Comparison of ENCODE assay signal across 1 cellular context in the genomic region with DNA sequence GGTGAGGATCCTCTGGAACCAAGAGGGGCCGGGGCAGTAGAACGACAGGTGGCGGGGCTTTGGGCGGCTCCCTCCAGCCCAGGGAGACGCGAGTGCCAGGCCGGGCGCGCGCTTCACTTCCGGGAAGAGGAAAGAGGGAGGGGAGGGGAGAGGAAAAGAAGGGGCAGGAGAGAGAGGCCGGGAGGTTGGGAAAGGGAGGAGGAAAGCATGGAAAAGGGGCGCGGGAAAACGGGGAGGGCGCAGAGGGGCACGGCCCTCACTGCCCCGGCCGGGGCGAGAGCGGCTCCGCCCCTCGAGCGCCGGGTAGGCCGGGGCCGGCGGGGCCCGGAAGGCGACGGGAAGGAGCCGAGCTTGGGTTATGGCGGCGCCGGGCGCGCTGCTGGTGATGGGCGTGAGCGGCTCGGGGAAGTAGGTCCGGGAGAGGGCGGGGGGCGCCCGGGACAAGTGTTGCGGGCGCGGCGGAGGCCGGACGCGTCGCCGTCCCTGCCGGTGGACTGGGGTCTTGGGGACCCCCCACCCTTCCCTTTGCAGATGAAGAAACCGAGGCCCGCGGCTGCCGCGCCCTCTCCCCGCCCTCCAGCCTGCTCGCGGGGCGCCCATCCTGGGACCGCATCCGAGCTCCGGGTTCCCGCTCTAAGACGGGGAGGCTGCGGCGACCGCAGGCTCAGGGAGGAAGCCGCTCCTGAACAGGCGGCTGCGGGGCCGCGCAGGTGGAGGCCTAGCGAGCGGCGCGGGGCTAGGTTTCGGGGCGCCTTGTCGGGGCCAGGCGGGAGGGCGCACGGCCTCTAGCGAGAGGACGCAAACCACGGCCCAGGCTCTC.
TF ChIP-seq lines count a peak whose summit lies in the region.

A gene (plus strand): TSS at position 330 of the 820 bp plus-strand sequence. CDS start 29 bp downstream, at position 359.

TF ChIP-seq in HepG2, 621 proteins besides CTCF, POLR2A, EP300 and RAD21 (continued from another document and continues in another):
- TF ChIP-seq, protein P1, sequence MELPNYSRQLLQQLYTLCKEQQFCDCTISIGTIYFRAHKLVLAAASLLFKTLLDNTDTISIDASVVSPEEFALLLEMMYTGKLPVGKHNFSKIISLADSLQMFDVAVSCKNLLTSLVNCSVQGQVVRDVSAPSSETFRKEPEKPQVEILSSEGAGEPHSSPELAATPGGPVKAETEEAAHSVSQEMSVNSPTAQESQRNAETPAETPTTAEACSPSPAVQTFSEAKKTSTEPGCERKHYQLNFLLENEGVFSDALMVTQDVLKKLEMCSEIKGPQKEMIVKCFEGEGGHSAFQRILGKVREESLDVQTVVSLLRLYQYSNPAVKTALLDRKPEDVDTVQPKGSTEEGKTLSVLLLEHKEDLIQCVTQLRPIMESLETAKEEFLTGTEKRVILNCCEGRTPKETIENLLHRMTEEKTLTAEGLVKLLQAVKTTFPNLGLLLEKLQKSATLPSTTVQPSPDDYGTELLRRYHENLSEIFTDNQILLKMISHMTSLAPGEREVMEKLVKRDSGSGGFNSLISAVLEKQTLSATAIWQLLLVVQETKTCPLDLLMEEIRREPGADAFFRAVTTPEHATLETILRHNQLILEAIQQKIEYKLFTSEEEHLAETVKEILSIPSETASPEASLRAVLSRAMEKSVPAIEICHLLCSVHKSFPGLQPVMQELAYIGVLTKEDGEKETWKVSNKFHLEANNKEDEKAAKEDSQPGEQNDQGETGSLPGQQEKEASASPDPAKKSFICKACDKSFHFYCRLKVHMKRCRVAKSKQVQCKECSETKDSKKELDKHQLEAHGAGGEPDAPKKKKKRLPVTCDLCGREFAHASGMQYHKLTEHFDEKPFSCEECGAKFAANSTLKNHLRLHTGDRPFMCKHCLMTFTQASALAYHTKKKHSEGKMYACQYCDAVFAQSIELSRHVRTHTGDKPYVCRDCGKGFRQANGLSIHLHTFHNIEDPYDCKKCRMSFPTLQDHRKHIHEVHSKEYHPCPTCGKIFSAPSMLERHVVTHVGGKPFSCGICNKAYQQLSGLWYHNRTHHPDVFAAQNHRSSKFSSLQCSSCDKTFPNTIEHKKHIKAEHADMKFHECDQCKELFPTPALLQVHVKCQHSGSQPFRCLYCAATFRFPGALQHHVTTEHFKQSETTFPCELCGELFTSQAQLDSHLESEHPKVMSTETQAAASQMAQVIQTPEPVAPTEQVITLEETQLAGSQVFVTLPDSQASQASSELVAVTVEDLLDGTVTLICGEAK (IDR thresholded peaks at IDR 0.05): no peak
- TF ChIP-seq, protein P1 (CRISPR knock-in tag; IDR thresholded peaks at IDR 0.05): peak; percentile 72
- TF ChIP-seq RFX1 (IDR thresholded peaks at IDR 0.05) (no peak), ZNF878 (CRISPR knock-in tag; IDR thresholded peaks at IDR 0.05) (no peak; the same call in 1 of the 2 replicates), FOXA1 (IDR thresholded peaks at IDR 0.05) (no peak), FOXA1 (CRISPR knock-in tag; IDR thresholded peaks at IDR 0.05) (no peak), ZNF567 (CRISPR knock-in tag; IDR thresholded peaks at IDR 0.05; ENCODE audit: borderline replicate concordance) (no peak), KLF11 (CRISPR knock-in tag; IDR thresholded peaks at IDR 0.05) (no peak), CC2D1A (CRISPR knock-in tag; IDR thresholded peaks at IDR 0.05) (no peak), SP140L (CRISPR knock-in tag; IDR thresholded peaks at IDR 0.05; ENCODE audit: borderline replicate concordance) (no peak), ZNF33B (CRISPR knock-in tag; IDR thresholded peaks at IDR 0.05) (peak; percentile 25; the same call in 1 of the 2 replicates), SNAPC2 (CRISPR knock-in tag; IDR thresholded peaks at IDR 0.05) (no peak), RBM39 (IDR thresholded peaks at IDR 0.05; ENCODE audit: low read depth, low read length, poor library complexity, severe bottlenecking) (no peak), MBNL3 (CRISPR knock-in tag; conservative IDR thresholded peaks at IDR 0.05) (no peak), ERF (CRISPR knock-in tag; IDR thresholded peaks at IDR 0.05) (no peak), TRIM24 (CRISPR knock-in tag; IDR thresholded peaks at IDR 0.05) (no peak), ZFYVE20 (CRISPR knock-in tag; IDR thresholded peaks at IDR 0.05; ENCODE audit: borderline replicate concordance, low read depth) (no peak)
- TF ChIP-seq, protein P2, sequence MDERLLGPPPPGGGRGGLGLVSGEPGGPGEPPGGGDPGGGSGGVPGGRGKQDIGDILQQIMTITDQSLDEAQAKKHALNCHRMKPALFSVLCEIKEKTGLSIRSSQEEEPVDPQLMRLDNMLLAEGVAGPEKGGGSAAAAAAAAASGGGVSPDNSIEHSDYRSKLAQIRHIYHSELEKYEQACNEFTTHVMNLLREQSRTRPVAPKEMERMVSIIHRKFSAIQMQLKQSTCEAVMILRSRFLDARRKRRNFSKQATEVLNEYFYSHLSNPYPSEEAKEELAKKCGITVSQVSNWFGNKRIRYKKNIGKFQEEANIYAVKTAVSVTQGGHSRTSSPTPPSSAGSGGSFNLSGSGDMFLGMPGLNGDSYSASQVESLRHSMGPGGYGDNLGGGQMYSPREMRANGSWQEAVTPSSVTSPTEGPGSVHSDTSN (CRISPR knock-in tag; IDR thresholded peaks at IDR 0.05): no peak
- TF ChIP-seq, protein P3, sequence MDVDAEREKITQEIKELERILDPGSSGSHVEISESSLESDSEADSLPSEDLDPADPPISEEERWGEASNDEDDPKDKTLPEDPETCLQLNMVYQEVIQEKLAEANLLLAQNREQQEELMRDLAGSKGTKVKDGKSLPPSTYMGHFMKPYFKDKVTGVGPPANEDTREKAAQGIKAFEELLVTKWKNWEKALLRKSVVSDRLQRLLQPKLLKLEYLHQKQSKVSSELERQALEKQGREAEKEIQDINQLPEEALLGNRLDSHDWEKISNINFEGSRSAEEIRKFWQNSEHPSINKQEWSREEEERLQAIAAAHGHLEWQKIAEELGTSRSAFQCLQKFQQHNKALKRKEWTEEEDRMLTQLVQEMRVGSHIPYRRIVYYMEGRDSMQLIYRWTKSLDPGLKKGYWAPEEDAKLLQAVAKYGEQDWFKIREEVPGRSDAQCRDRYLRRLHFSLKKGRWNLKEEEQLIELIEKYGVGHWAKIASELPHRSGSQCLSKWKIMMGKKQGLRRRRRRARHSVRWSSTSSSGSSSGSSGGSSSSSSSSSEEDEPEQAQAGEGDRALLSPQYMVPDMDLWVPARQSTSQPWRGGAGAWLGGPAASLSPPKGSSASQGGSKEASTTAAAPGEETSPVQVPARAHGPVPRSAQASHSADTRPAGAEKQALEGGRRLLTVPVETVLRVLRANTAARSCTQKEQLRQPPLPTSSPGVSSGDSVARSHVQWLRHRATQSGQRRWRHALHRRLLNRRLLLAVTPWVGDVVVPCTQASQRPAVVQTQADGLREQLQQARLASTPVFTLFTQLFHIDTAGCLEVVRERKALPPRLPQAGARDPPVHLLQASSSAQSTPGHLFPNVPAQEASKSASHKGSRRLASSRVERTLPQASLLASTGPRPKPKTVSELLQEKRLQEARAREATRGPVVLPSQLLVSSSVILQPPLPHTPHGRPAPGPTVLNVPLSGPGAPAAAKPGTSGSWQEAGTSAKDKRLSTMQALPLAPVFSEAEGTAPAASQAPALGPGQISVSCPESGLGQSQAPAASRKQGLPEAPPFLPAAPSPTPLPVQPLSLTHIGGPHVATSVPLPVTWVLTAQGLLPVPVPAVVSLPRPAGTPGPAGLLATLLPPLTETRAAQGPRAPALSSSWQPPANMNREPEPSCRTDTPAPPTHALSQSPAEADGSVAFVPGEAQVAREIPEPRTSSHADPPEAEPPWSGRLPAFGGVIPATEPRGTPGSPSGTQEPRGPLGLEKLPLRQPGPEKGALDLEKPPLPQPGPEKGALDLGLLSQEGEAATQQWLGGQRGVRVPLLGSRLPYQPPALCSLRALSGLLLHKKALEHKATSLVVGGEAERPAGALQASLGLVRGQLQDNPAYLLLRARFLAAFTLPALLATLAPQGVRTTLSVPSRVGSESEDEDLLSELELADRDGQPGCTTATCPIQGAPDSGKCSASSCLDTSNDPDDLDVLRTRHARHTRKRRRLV (CRISPR knock-in tag; IDR thresholded peaks at IDR 0.05): 0 out of 2 replicates have a peak, but pooled peaks have one; percentile 28
- TF ChIP-seq, protein P4, sequence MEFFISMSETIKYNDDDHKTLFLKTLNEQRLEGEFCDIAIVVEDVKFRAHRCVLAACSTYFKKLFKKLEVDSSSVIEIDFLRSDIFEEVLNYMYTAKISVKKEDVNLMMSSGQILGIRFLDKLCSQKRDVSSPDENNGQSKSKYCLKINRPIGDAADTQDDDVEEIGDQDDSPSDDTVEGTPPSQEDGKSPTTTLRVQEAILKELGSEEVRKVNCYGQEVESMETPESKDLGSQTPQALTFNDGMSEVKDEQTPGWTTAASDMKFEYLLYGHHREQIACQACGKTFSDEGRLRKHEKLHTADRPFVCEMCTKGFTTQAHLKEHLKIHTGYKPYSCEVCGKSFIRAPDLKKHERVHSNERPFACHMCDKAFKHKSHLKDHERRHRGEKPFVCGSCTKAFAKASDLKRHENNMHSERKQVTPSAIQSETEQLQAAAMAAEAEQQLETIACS (CRISPR knock-in tag; IDR thresholded peaks at IDR 0.05): peak; percentile 70
- TF ChIP-seq, protein P5, sequence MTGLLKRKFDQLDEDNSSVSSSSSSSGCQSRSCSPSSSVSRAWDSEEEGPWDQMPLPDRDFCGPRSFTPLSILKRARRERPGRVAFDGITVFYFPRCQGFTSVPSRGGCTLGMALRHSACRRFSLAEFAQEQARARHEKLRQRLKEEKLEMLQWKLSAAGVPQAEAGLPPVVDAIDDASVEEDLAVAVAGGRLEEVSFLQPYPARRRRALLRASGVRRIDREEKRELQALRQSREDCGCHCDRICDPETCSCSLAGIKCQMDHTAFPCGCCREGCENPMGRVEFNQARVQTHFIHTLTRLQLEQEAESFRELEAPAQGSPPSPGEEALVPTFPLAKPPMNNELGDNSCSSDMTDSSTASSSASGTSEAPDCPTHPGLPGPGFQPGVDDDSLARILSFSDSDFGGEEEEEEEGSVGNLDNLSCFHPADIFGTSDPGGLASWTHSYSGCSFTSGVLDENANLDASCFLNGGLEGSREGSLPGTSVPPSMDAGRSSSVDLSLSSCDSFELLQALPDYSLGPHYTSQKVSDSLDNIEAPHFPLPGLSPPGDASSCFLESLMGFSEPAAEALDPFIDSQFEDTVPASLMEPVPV (CRISPR knock-in tag; IDR thresholded peaks at IDR 0.05): no peak
- TF ChIP-seq, protein P6, sequence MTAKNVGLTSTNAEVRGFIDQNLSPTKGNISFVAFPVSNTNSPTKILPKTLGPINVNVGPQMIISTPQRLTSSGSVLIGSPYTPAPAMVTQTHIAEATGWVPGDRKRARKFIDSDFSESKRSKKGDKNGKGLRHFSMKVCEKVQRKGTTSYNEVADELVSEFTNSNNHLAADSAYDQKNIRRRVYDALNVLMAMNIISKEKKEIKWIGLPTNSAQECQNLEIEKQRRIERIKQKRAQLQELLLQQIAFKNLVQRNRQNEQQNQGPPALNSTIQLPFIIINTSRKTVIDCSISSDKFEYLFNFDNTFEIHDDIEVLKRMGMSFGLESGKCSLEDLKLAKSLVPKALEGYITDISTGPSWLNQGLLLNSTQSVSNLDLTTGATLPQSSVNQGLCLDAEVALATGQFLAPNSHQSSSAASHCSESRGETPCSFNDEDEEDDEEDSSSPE (CRISPR knock-in tag; IDR thresholded peaks at IDR 0.05): peak; percentile 38
- TF ChIP-seq, protein P7, sequence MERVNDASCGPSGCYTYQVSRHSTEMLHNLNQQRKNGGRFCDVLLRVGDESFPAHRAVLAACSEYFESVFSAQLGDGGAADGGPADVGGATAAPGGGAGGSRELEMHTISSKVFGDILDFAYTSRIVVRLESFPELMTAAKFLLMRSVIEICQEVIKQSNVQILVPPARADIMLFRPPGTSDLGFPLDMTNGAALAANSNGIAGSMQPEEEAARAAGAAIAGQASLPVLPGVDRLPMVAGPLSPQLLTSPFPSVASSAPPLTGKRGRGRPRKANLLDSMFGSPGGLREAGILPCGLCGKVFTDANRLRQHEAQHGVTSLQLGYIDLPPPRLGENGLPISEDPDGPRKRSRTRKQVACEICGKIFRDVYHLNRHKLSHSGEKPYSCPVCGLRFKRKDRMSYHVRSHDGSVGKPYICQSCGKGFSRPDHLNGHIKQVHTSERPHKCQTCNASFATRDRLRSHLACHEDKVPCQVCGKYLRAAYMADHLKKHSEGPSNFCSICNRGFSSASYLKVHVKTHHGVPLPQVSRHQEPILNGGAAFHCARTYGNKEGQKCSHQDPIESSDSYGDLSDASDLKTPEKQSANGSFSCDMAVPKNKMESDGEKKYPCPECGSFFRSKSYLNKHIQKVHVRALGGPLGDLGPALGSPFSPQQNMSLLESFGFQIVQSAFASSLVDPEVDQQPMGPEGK (CRISPR knock-in tag; IDR thresholded peaks at IDR 0.05): peak; percentile 78
